16 cellular contexts compared by ENCODE assay signal in the genomic region with DNA sequence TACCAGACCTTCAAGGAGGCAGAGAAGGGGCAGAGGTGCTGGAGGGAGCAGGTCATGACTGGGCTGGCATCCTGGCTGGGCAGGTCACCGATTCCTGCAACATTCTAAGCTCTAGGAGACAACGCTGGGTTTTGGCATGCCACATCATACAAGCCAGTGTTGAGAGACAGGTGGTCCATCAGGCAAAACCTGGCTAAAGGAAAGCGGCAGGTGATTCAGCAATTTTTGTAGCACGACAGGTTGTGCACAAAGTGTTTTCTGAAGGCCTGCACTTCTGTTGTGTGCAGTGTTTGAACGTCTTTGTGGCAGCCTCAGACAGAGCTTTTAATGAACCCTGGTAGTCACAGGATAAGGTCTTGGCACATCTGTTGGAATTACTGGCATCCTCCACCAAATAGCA.
"Had no signal": no experiment of that assay in that cellular context is flagged by ENCODE, and none has a peak within 500 bp of the region (broad histone marks: within the 10 kb centered on the region; RNA-seq: fewer than 3 reads in every experiment).

No MANE protein-coding gene starts in this region.

- DNase-seq: activated CD4-positive, alpha-beta T cell treated with anti-CD3 and anti-CD28 coated beads for 1 hour; activated gamma-delta T cell treated with Interleukin-2 at 50 U/mL for 16 hours; activated T-cell treated with anti-CD3 and anti-CD28 coated beads, Interleukin-2, amount 50 U/mL, for 1 hour; effector memory CD8-positive, alpha-beta T cell; heart left ventricle; natural killer cell; stimulated activated CD4-positive, alpha-beta T cell treated with anti-CD3 and anti-CD28 coated beads, Interleukin-1b, Interleukin-23, amount 100 ng/mL, for 48 hours; T-helper 9 cell; upper lobe of right lung had no signal

- H3K27ac ChIP-seq: thoracic aorta, upper lobe of right lung had no signal

- H3K27me3 Mint-ChIP-seq: central memory CD8-positive, alpha-beta T cell; effector memory CD8-positive, alpha-beta T cell; progenitor cell of endocrine pancreas had no signal

- H3K27ac Mint-ChIP-seq: mesothelial cell of epicardium, natural killer cell, progenitor cell of endocrine pancreas had no signal

- H3K4me3 ChIP-seq: breast epithelium, heart left ventricle, thoracic aorta, upper lobe of right lung had no signal

- H3K36me3 Mint-ChIP-seq: activated naive CD4-positive, alpha-beta T cell treated with anti-CD3 and anti-CD28 coated beads, Interleukin-2, amount 50 U/mL, for 72 hours; natural killer cell had no signal

- H3K36me3 ChIP-seq: breast epithelium, upper lobe of right lung had no signal

- H3K4me3 Mint-ChIP-seq: central memory CD8-positive, alpha-beta T cell; mesothelial cell of epicardium; natural killer cell had no signal

- ATAC-seq: activated naive CD4-positive, alpha-beta T cell treated with anti-CD3 and anti-CD28 coated beads, Interleukin-2, amount 50 U/mL, for 72 hours; effector memory CD8-positive, alpha-beta T cell; heart left ventricle; left lobe of liver; natural killer cell; upper lobe of right lung had no signal

- H3K9me3 Mint-ChIP-seq: activated naive CD4-positive, alpha-beta T cell treated with anti-CD3 and anti-CD28 coated beads, Interleukin-2, amount 50 U/mL, for 72 hours; central memory CD8-positive, alpha-beta T cell; effector memory CD8-positive, alpha-beta T cell; mesothelial cell of epicardium; natural killer cell had no signal

- H3K9me3 ChIP-seq: breast epithelium, heart left ventricle, thoracic aorta, upper lobe of right lung had no signal

- H3K27me3 ChIP-seq: breast epithelium, heart left ventricle, upper lobe of right lung had no signal
